In genomic region chr4:26803462-26803861, GRCh38 we compare ENCODE assay signal across 12 cellular contexts. TPM values are rescaled to one million over a fixed set of nuclear protein-coding genes. Genes with fewer than 3 reads are reported as not detected.
DNase-seq lines count a peak whose midpoint lies in the region; ATAC-seq, FAIRE-seq and TF ChIP-seq lines count a peak whose summit lies in the region.
"Had no signal": no experiment of that assay in that cellular context is flagged by ENCODE, and none has a peak within 500 bp of the region (broad histone marks: within the 10 kb centered on the region; RNA-seq: fewer than 3 reads in every experiment).

No MANE protein-coding gene starts in this region.

- peak overlapping the region; percentile 84 for H3K27ac ChIP-seq in SJCRH30
- no peak overlapping the region for H3K27ac ChIP-seq in skeletal muscle tissue (ENCODE audit: low read depth, low read length)
- H3K27ac ChIP-seq: adrenal gland had no signal

- H3K4me3 ChIP-seq in SJCRH30 (peak overlapping the region; percentile 44), skeletal muscle tissue (ENCODE audit: low read length in 3 of 3) (peak overlapping the region; percentile 7 to 60 (median 27))
- H3K4me3 ChIP-seq: adrenal gland had no signal

- TF ChIP-seq CTCF in glutamatergic neuron (IDR thresholded peaks at IDR 0.05; ENCODE audit: partially characterized antibody, unreplicated experiment) = no peak

- peak overlapping the region; percentile 24 to 78 (median 74) for H3K9ac ChIP-seq in skeletal muscle tissue (ENCODE audit: low read depth in 1 of 3, low read length in 3 of 3)

- H3K9me3 ChIP-seq in SJCRH30 (replicated peaks) = no peaks in the 10 kb centered on the region
- no peaks in the 10 kb centered on the region for H3K9me3 ChIP-seq in skeletal muscle tissue (ENCODE audit: control insufficient read depth in 3 of 3, low read length in 3 of 3)
- H3K9me3 ChIP-seq: adrenal gland had no signal

- H3K27ac Mint-ChIP-seq in glutamatergic neuron (ENCODE audit: unreplicated experiment) = peak overlapping the region; percentile 85
- H3K27ac Mint-ChIP-seq: activated CD8-positive, alpha-beta T cell treated with anti-CD3 and anti-CD28 coated beads for 36 hours had no signal

- no peaks in the 10 kb centered on the region for H3K36me3 Mint-ChIP-seq in glutamatergic neuron (ENCODE audit: unreplicated experiment)

- no peaks in the 10 kb centered on the region for H3K27me3 Mint-ChIP-seq in glutamatergic neuron (ENCODE audit: unreplicated experiment)
- H3K27me3 Mint-ChIP-seq: activated CD8-positive, alpha-beta T cell treated with anti-CD3 and anti-CD28 coated beads for 36 hours had no signal

- FAIRE-seq in HTR-8/SVneo (lab: Jason Lieb, UNC) = no peak

- H3K36me3 ChIP-seq in SJCRH30 (no peaks in the 10 kb centered on the region), skeletal muscle tissue (ENCODE audit: control insufficient read depth in 3 of 3, insufficient read depth in 3 of 3, low read length in 3 of 3) (no peaks in the 10 kb centered on the region)
- H3K36me3 ChIP-seq: adrenal gland had no signal

- peaks cover 4% of the 10 kb centered on the region for H3K9me3 Mint-ChIP-seq in glutamatergic neuron (ENCODE audit: unreplicated experiment)
- H3K9me3 Mint-ChIP-seq: activated CD8-positive, alpha-beta T cell treated with anti-CD3 and anti-CD28 coated beads for 36 hours had no signal

- peaks cover 18% of the 10 kb centered on the region for H3K4me1 Mint-ChIP-seq in glutamatergic neuron (ENCODE audit: low read depth, unreplicated experiment)

- peaks cover 27% of the 10 kb centered on the region for H3K4me1 ChIP-seq in SJCRH30
- peaks cover 5 to 8% (median 6%) of the 10 kb centered on the region in 3 donors for H3K4me1 ChIP-seq in skeletal muscle tissue (ENCODE audit: control insufficient read depth in 3 of 3, insufficient read depth in 3 of 3, low read length in 3 of 3)
- H3K4me1 ChIP-seq: adrenal gland had no signal

- DNase-seq in M059J (ENCODE audit: low read depth) (peak; percentile 55), SJCRH30 (peak; percentile 96 to 99), glutamatergic neuron (no peak), NCI-H187 treated with DMSO at 0.1 percent for 48 hours (lab: John Stamatoyannopoulos, UW) (no peak), HTR-8/SVneo (ENCODE audit: insufficient read length, low spot score) (no peak)
- DNase-seq: activated CD8-positive, alpha-beta T cell treated with anti-CD3 and anti-CD28 coated beads for 36 hours; adrenal gland; DMS79 treated with DMSO at 0.1 percent for 48 hours; kidney glomerular epithelial cell; NCI-H2081 had no signal

- ATAC-seq in GM18867 (IDR thresholded peaks at IDR 0.05; ENCODE audit: unreplicated experiment) = no peak
- ATAC-seq: activated CD8-positive, alpha-beta T cell treated with anti-CD3 and anti-CD28 coated beads for 36 hours had no signal

- H3K27me3 ChIP-seq in SJCRH30 (no peaks in the 10 kb centered on the region), skeletal muscle tissue (ENCODE audit: control insufficient read depth in 3 of 3, insufficient read depth in 3 of 3, low read length in 3 of 3) (no peaks in the 10 kb centered on the region)
- H3K27me3 ChIP-seq: adrenal gland had no signal

- no peak overlapping the region for H3K4me3 Mint-ChIP-seq in glutamatergic neuron (ENCODE audit: unreplicated experiment)
- H3K4me3 Mint-ChIP-seq: activated CD8-positive, alpha-beta T cell treated with anti-CD3 and anti-CD28 coated beads for 36 hours had no signal

RNA-seq across cellular contexts. Expression of gene STIM2, which starts 57.2 kb away (rescaled TPM):
- total RNA-seq in M059J (2014; rRNA removed; shearing (Covaris generic)) = 21.2 and 29.3 TPM in 2 replicates
- total RNA-seq in SJCRH30 (2014; rRNA removed; shearing (Covaris generic)) = 25.7 and 33.7 TPM in 2 replicates
- 28.2 TPM for total RNA-seq in glutamatergic neuron (ENCODE audit: unreplicated experiment)
- 16.2 TPM for total RNA-seq in skeletal muscle tissue

Comparison
In these comparisons a context has a peak if more than half of its experiments do, and no peak if none do; other contexts are left out.
1. DNase-seq: peak in M059J (single experiment) and SJCRH30 (2 of 2); none in glutamatergic neuron (single experiment), NCI-H187 treated with DMSO at 0.1 percent for 48 hours (single experiment) and HTR-8/SVneo (single experiment).